Comparison of ENCODE assay signal across 9 cellular contexts in the genomic region with DNA sequence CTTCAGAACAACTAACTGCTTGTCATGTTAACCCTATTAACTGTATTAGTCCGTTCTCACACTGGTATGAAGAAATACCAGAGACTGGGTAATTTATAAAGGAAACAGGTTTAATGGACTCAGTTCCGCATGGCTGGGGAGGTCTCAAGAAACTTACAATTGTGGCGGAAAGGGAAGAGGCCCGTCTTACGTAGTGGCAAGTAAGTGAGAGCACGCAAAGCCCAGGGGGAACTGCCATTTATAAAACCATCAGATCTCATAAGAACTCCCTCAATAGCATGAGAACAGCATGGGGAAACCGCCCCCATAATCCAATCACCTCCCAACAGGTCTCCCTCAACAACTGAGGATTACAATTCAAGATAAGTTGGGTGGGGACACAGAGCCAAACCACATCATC. TPM values are rescaled to one million over a fixed set of nuclear protein-coding genes. Genes with fewer than 3 reads are reported as not detected.
DNase-seq lines count a peak whose midpoint lies in the region; ATAC-seq and TF ChIP-seq lines count a peak whose summit lies in the region.
"Had no signal": no experiment of that assay in that cellular context is flagged by ENCODE, and none has a peak within 500 bp of the region (broad histone marks: within the 10 kb centered on the region; RNA-seq: fewer than 3 reads in every experiment).

No MANE protein-coding gene starts in this region.

- no peaks in the 10 kb centered on the region for H3K9me3 Mint-ChIP-seq in stimulated activated naive CD8-positive, alpha-beta T cell treated with anti-CD3 and anti-CD28 coated beads, Interleukin-15, Interleukin-2, amounts not matched to agents 100 ng/mL and 50 ng/mL, for 24 hours
- H3K9me3 Mint-ChIP-seq in stimulated activated naive CD8-positive, alpha-beta T cell treated with anti-CD3 and anti-CD28 coated beads, Interleukin-15, amount 100 ng/mL, for 72 hours: no peaks in the 10 kb centered on the region
- no peaks in the 10 kb centered on the region for H3K9me3 Mint-ChIP-seq in activated naive CD8-positive, alpha-beta T cell (ENCODE audit: low read depth)
- H3K9me3 Mint-ChIP-seq: activated naive CD4-positive, alpha-beta T cell treated with anti-CD3 and anti-CD28 coated beads, Interleukin-2, amount 50 U/mL, for 72 hours had no signal

- H3K4me3 Mint-ChIP-seq in stimulated activated naive CD8-positive, alpha-beta T cell treated with anti-CD3 and anti-CD28 coated beads, Interleukin-15, Interleukin-2, amounts not matched to agents 100 ng/mL and 50 ng/mL, for 24 hours: no peak overlapping the region
- no peak overlapping the region for H3K4me3 Mint-ChIP-seq in stimulated activated naive CD8-positive, alpha-beta T cell treated with anti-CD3 and anti-CD28 coated beads, Interleukin-15, amount 100 ng/mL, for 72 hours
- H3K4me3 Mint-ChIP-seq in activated naive CD8-positive, alpha-beta T cell: no peak overlapping the region

- TF ChIP-seq EP300 in transverse colon (IDR thresholded peaks at IDR 0.05; ENCODE audit: low read depth): no peak

- peaks cover 0 to 5% (median 0%) of the 10 kb centered on the region in 4 donors for H3K36me3 ChIP-seq in transverse colon

- ATAC-seq in stimulated activated naive CD8-positive, alpha-beta T cell treated with anti-CD3 and anti-CD28 coated beads, Interleukin-15, amount 100 ng/mL, for 72 hours: no peak
- peak; percentile 74 for ATAC-seq in HG03108 (IDR thresholded peaks at IDR 0.05; ENCODE audit: unreplicated experiment)
- ATAC-seq: activated naive CD4-positive, alpha-beta T cell treated with anti-CD3 and anti-CD28 coated beads, Interleukin-2, amount 50 U/mL, for 72 hours had no signal

- H3K4me1 Mint-ChIP-seq in stimulated activated naive CD8-positive, alpha-beta T cell treated with anti-CD3 and anti-CD28 coated beads, Interleukin-15, Interleukin-2, amounts not matched to agents 100 ng/mL and 50 ng/mL, for 24 hours (ENCODE audit: low read depth): peaks cover 26% of the 10 kb centered on the region
- H3K4me1 Mint-ChIP-seq in stimulated activated naive CD8-positive, alpha-beta T cell treated with anti-CD3 and anti-CD28 coated beads, Interleukin-15, amount 100 ng/mL, for 72 hours: no peaks in the 10 kb centered on the region
- H3K4me1 Mint-ChIP-seq in activated naive CD8-positive, alpha-beta T cell (ENCODE audit: low read depth): peaks cover 7% of the 10 kb centered on the region

- DNase-seq in stimulated activated naive CD8-positive, alpha-beta T cell treated with anti-CD3 and anti-CD28 coated beads, Interleukin-15, amount 100 ng/mL, for 72 hours: no peak
- no peak for DNase-seq in NCI-H2171 treated with DMSO at 0.1 percent for 48 hours (lab: John Stamatoyannopoulos, UW)
- DNase-seq in transverse colon: no peak
- no peak for DNase-seq in HT-29 (ENCODE audit: low spot score)
- no peak for DNase-seq in central memory CD4-positive, alpha-beta T cell

- WGBS in transverse colon (ENCODE audit: low coverage in 1 of 2), 2 donors: 74 to 87% methylated on average over 7 of the region's 7 CpGs

- no peaks in the 10 kb centered on the region for H3K27me3 ChIP-seq in transverse colon

- peak overlapping the region; percentile 61 for H3K27ac Mint-ChIP-seq in stimulated activated naive CD8-positive, alpha-beta T cell treated with anti-CD3 and anti-CD28 coated beads, Interleukin-15, Interleukin-2, amounts not matched to agents 100 ng/mL and 50 ng/mL, for 24 hours
- H3K27ac Mint-ChIP-seq in stimulated activated naive CD8-positive, alpha-beta T cell treated with anti-CD3 and anti-CD28 coated beads, Interleukin-15, amount 100 ng/mL, for 72 hours: no peak overlapping the region
- H3K27ac Mint-ChIP-seq in activated naive CD8-positive, alpha-beta T cell: peak overlapping the region; percentile 83

- intact Hi-C loops in transverse colon (cut with DNase I; ENCODE audit: low total_unique reads): no loop called here

- in situ Hi-C loops in transverse colon (cut with MboI; ENCODE audit: low pct_ligation_motif_present in 1 of 4, low pct_unique_long_range_greater_than_20kb in 1 of 4, low sequenced_read_pairs in 3 of 4): no loop called here

- no peak overlapping the region for H3K27ac ChIP-seq in transverse colon

- no peak for TF ChIP-seq POLR2A in transverse colon (IDR thresholded peaks at IDR 0.05)

- no peak for TF ChIP-seq CTCF in transverse colon (IDR thresholded peaks at IDR 0.05)

- H3K4me1 ChIP-seq in transverse colon: peaks cover 0 to 5% (median 0%) of the 10 kb centered on the region in 4 donors

- H3K36me3 Mint-ChIP-seq in stimulated activated naive CD8-positive, alpha-beta T cell treated with anti-CD3 and anti-CD28 coated beads, Interleukin-15, Interleukin-2, amounts not matched to agents 100 ng/mL and 50 ng/mL, for 24 hours (ENCODE audit: low read depth): peaks cover 51% of the 10 kb centered on the region
- H3K36me3 Mint-ChIP-seq in activated naive CD8-positive, alpha-beta T cell: peaks cover 17% of the 10 kb centered on the region

- no peaks in the 10 kb centered on the region for H3K9me3 ChIP-seq in transverse colon

- no peaks in the 10 kb centered on the region for H3K27me3 Mint-ChIP-seq in stimulated activated naive CD8-positive, alpha-beta T cell treated with anti-CD3 and anti-CD28 coated beads, Interleukin-15, Interleukin-2, amounts not matched to agents 100 ng/mL and 50 ng/mL, for 24 hours
- no peaks in the 10 kb centered on the region for H3K27me3 Mint-ChIP-seq in stimulated activated naive CD8-positive, alpha-beta T cell treated with anti-CD3 and anti-CD28 coated beads, Interleukin-15, amount 100 ng/mL, for 72 hours
- H3K27me3 Mint-ChIP-seq in activated naive CD8-positive, alpha-beta T cell: no peaks in the 10 kb centered on the region

- H3K4me3 ChIP-seq in transverse colon: no peak overlapping the region

RNA-seq across cellular contexts. Expression of a gene that starts 34.7 kb away (rescaled TPM):
- 10 to 100 TPM in 3 of 4 donors, 1 to 10 TPM in 1; 4.2 to 32.1 (median 18.7) TPM for total RNA-seq in transverse colon
- total RNA-seq in HT-29 (2014; rRNA removed; shearing (Covaris generic)): 4.2 and 4.7 TPM in 2 replicates

RNA-seq across cellular contexts. Expression of a gene that starts 54.9 kb away (rescaled TPM):
- total RNA-seq in transverse colon: 10 to 100 TPM in 1 of 4 donors, 1 to 10 TPM in 3; 4.9 to 10.4 (median 7.7) TPM
- 8.3 and 10.4 TPM in 2 replicates for total RNA-seq in HT-29 (2014; rRNA removed; shearing (Covaris generic))

Comparison
In these comparisons a context has a peak if more than half of its experiments do, and no peak if none do; other contexts are left out.
1. H3K27ac Mint-ChIP-seq: peak in stimulated activated naive CD8-positive, alpha-beta T cell treated with anti-CD3 and anti-CD28 coated beads, Interleukin-15, Interleukin-2, amounts not matched to agents 100 ng/mL and 50 ng/mL, for 24 hours (single experiment) and activated naive CD8-positive, alpha-beta T cell (single experiment); none in stimulated activated naive CD8-positive, alpha-beta T cell treated with anti-CD3 and anti-CD28 coated beads, Interleukin-15, amount 100 ng/mL, for 72 hours (0 of 2).